Comparison of ENCODE assay signal across 27 cellular contexts in the genomic region with DNA sequence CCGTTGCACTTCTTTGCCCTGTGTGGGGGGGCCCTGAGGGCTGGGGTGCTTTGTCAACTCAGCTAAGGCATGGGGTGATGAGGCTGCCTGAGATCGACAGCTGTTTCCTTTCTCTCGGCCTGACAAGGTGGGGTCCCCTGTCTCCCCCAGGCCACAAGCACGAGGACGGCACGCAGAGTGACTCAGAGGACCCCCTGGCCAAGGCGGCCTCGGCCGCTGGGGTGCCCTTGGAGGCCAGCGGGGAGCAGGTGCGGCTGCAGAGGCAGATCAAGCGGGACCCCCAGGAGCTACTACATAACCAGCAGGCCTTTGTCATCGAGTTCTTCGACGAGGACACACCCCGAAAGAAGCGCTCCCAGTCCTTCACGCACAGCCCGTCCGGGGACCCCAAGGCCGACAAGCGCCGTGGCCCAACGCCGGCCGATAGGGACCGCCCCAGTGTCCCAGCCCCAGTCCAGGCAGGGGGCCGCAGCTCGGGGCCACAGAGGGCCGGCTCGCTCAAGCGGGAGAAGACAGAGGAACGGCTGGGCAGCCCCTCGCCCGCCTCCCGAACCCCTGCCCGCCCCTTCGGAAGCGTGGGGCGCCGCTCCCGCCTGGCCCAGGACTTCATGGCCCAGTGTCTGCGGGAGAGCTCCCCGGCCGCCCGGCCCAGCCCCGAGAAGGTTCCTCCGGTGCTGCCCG. TPM values are rescaled to one million over a fixed set of nuclear protein-coding genes. Genes with fewer than 3 reads are reported as not detected.
DNase-seq lines count a peak whose midpoint lies in the region; ATAC-seq and TF ChIP-seq lines count a peak whose summit lies in the region.
"Had no signal": no experiment of that assay in that cellular context is flagged by ENCODE, and none has a peak within 500 bp of the region (broad histone marks: within the 10 kb centered on the region; RNA-seq: fewer than 3 reads in every experiment).

No MANE protein-coding gene starts in this region.

- ATAC-seq in lower lobe of right lung = no peak
- ATAC-seq in gastrocnemius medialis = no peak
- ATAC-seq in GM18870 (IDR thresholded peaks at IDR 0.05; ENCODE audit: unreplicated experiment) = no peak
- ATAC-seq: Panc1 had no signal

- H4K20me1 ChIP-seq in BLaER1 = 0 out of 2 replicates have a peak, but pooled peaks cover 9% of the 10 kb centered on the region

- no peaks in the 10 kb centered on the region for H3K27me3 Mint-ChIP-seq in endodermal cell (ENCODE audit: insufficient read depth)
- H3K27me3 Mint-ChIP-seq: brain, progenitor cell of endocrine pancreas had no signal

- H3K36me3 ChIP-seq in BLaER1 (peaks cover 8% of the 10 kb centered on the region; the same call in 1 of the 2 replicates), endodermal cell (ENCODE audit: control insufficient read depth, insufficient read depth, low read length) (peaks cover 19% of the 10 kb centered on the region), lower lobe of right lung (peaks cover 58% of the 10 kb centered on the region), gastrocnemius medialis (peaks cover 0 to 48% of the 10 kb centered on the region in 2 donors)

- H3K9ac ChIP-seq in BLaER1 (no peak overlapping the region), endodermal cell (ENCODE audit: extremely low read depth, low read length, poor library complexity, severe bottlenecking) (no peak overlapping the region)

- in situ Hi-C loops in gastrocnemius medialis (cut with MboI; ENCODE audit: low sequenced_read_pairs in 4 of 4) = no loop called here

- WGBS in endodermal cell (ENCODE audit: insufficient coverage in 1 of 2, insufficient read length in 1 of 2), 2 experiments = 94 to 95% methylated on average over 40 to 49 of the region's 49 CpGs

- DNase-seq in 8988T (peak; percentile 15), endodermal cell (peak; percentile 33), lower lobe of right lung (peak; percentile 41), gastrocnemius medialis (no peak)
- DNase-seq in activated naive CD4-positive, alpha-beta T cell treated with Interleukin-2 at 50 U/mL for 16 hours = no peak
- DNase-seq: activated CD4-positive, alpha-beta T cell treated with anti-CD3 and anti-CD28 coated beads, Interleukin-2, amount 50 U/mL, for 48 hours; COR-L47; hippocampal formation; mesendoderm; NCI-H1436 treated with DMSO at 0.1 percent for 48 hours; NCI-H2081 treated with DMSO at 0.1 percent for 48 hours; NCI-H748 treated with DMSO at 0.1 percent for 48 hours; sigmoid colon; stimulated activated CD4-positive, alpha-beta T cell treated with anti-CD3 and anti-CD28 coated beads, Interleukin-4, amount 100 ng/mL, for 4 hours; T-helper 9 cell had no signal

- no peaks in the 10 kb centered on the region for H3K9me3 Mint-ChIP-seq in endodermal cell
- H3K9me3 Mint-ChIP-seq: activated T-helper 1 cell treated with anti-CD3 and anti-CD28 coated beads, Interleukin-12 subunit alpha, Interleukin-12 subunit beta, Interleukin-2, Interleukin-4 antibody, amounts not matched to agents 30 ng/mL and 10 ng/mL and 1 ng/mL, durations not matched to agents 14 hours and 24 hours and 36 hours; brain had no signal

- TF ChIP-seq POLR2A in gastrocnemius medialis (IDR thresholded peaks at IDR 0.05) = no peak

- H3K4me2 ChIP-seq in BLaER1 = peak overlapping the region; percentile 70; the same call in 1 of the 2 replicates

- no peak overlapping the region for H3K4me3 ChIP-seq in BLaER1
- H3K4me3 ChIP-seq in endodermal cell (ENCODE audit: low read length) = no peak overlapping the region
- no peak overlapping the region for H3K4me3 ChIP-seq in lower lobe of right lung
- H3K4me3 ChIP-seq in gastrocnemius medialis = no peak overlapping the region
- H3K4me3 ChIP-seq: sigmoid colon, SJSA1, tibial nerve had no signal

- H3K4me3 Mint-ChIP-seq in endodermal cell = no peak overlapping the region
- H3K4me3 Mint-ChIP-seq: activated T-helper 1 cell treated with anti-CD3 and anti-CD28 coated beads, Interleukin-12 subunit alpha, Interleukin-12 subunit beta, Interleukin-2, Interleukin-4 antibody, amounts not matched to agents 30 ng/mL and 10 ng/mL and 1 ng/mL, durations not matched to agents 14 hours and 24 hours and 36 hours; brain; IgD-negative memory B cell had no signal

- intact Hi-C loops in lower lobe of right lung (cut with DNase I) = no loop called here
- intact Hi-C loops in gastrocnemius medialis (cut with DNase I; ENCODE audit: low total_unique reads) = no loop called here

- no peaks in the 10 kb centered on the region for H3K9me3 ChIP-seq in BLaER1
- H3K9me3 ChIP-seq in endodermal cell (ENCODE audit: control insufficient read depth, low read length) = no peaks in the 10 kb centered on the region
- H3K9me3 ChIP-seq in lower lobe of right lung = no peaks in the 10 kb centered on the region
- H3K9me3 ChIP-seq in gastrocnemius medialis = no peaks in the 10 kb centered on the region
- H3K9me3 ChIP-seq: sigmoid colon, SJSA1, tibial nerve had no signal

- no peak overlapping the region for H3K27ac Mint-ChIP-seq in endodermal cell
- H3K27ac Mint-ChIP-seq: activated T-helper 1 cell treated with anti-CD3 and anti-CD28 coated beads, Interleukin-12 subunit alpha, Interleukin-12 subunit beta, Interleukin-2, Interleukin-4 antibody, amounts not matched to agents 30 ng/mL and 10 ng/mL and 1 ng/mL, durations not matched to agents 14 hours and 24 hours and 36 hours; brain; IgD-negative memory B cell; progenitor cell of endocrine pancreas had no signal

- H3K36me3 Mint-ChIP-seq in endodermal cell (ENCODE audit: low read depth) = peaks cover 7% of the 10 kb centered on the region

- H3K4me1 Mint-ChIP-seq in endodermal cell = no peaks in the 10 kb centered on the region
- H3K4me1 Mint-ChIP-seq: IgD-negative memory B cell had no signal

- H3K27ac ChIP-seq in BLaER1 (no peak overlapping the region), endodermal cell (ENCODE audit: low read depth, low read length) (no peak overlapping the region), lower lobe of right lung (no peak overlapping the region), gastrocnemius medialis (no peak overlapping the region)
- H3K27ac ChIP-seq: C4-2B, sigmoid colon, SJSA1, tibial nerve, VCaP had no signal

- TF ChIP-seq CTCF in endodermal cell (conservative IDR thresholded peaks at IDR 0.05) = no peak
- TF ChIP-seq CTCF in lower lobe of right lung (IDR thresholded peaks at IDR 0.05) = no peak
- TF ChIP-seq CTCF in gastrocnemius medialis (IDR thresholded peaks at IDR 0.05 in 4 of 5, conservative IDR thresholded peaks at IDR 0.05 in 1 of 5) = no peak

- H3K27me3 ChIP-seq in BLaER1 = peaks cover 6% of the 10 kb centered on the region; the same call in 1 of the 2 replicates
- H3K27me3 ChIP-seq in endodermal cell (ENCODE audit: control insufficient read depth, insufficient read depth, low read length, poor library complexity, severe bottlenecking) = no peaks in the 10 kb centered on the region
- no peaks in the 10 kb centered on the region for H3K27me3 ChIP-seq in lower lobe of right lung (ENCODE audit: low read depth)
- no peaks in the 10 kb centered on the region for H3K27me3 ChIP-seq in gastrocnemius medialis
- H3K27me3 ChIP-seq: sigmoid colon, SJSA1, tibial nerve had no signal

- H3K4me1 ChIP-seq in BLaER1 (peaks cover 48% of the 10 kb centered on the region), endodermal cell (ENCODE audit: control insufficient read depth, insufficient read depth, low read length) (no peaks in the 10 kb centered on the region), lower lobe of right lung (no peaks in the 10 kb centered on the region), gastrocnemius medialis (peaks cover 12 to 13% of the 10 kb centered on the region in 2 donors)
- H3K4me1 ChIP-seq: sigmoid colon, SJSA1, tibial nerve had no signal

RNA-seq across cellular contexts. Expression of gene CEP170B, which starts 18.8 kb away (rescaled TPM):
- total RNA-seq in endodermal cell (10 to 100 TPM; 38.9 to 43.1 TPM), lower lobe of right lung (24.7 TPM), gastrocnemius medialis (10 to 100 TPM in 1 of 4 donors, 1 to 10 TPM in 3; 4.5 to 13.0 (median 7.1) TPM)
- 13.9 TPM for polyA plus RNA-seq in endodermal cell (2013, experiment 1 of 2)
- polyA plus RNA-seq in endodermal cell (2013, experiment 2 of 2) = 15.1 TPM
- polyA plus RNA-seq: IgD-negative memory B cell had no signal

RNA-seq across cellular contexts. Expression of gene PLD4, which starts 40.9 kb away (rescaled TPM):
- total RNA-seq in endodermal cell (not detected), lower lobe of right lung (1.2 TPM), gastrocnemius medialis (not detected)
- polyA plus RNA-seq in endodermal cell (2013, experiment 1 of 2) = 0.04 TPM
- not detected for polyA plus RNA-seq in endodermal cell (2013, experiment 2 of 2)
- total RNA-seq: myocyte, SJSA1 had no signal

Comparison
In these comparisons a context has a peak if more than half of its experiments do, and no peak if none do; other contexts are left out.
1. DNase-seq: peak in 8988T (single experiment), endodermal cell (single experiment) and lower lobe of right lung (single experiment); none in activated naive CD4-positive, alpha-beta T cell treated with Interleukin-2 at 50 U/mL for 16 hours (single experiment) and gastrocnemius medialis (0 of 2).